Comparison of ENCODE assay signal across 15 cellular contexts in the genomic region with DNA sequence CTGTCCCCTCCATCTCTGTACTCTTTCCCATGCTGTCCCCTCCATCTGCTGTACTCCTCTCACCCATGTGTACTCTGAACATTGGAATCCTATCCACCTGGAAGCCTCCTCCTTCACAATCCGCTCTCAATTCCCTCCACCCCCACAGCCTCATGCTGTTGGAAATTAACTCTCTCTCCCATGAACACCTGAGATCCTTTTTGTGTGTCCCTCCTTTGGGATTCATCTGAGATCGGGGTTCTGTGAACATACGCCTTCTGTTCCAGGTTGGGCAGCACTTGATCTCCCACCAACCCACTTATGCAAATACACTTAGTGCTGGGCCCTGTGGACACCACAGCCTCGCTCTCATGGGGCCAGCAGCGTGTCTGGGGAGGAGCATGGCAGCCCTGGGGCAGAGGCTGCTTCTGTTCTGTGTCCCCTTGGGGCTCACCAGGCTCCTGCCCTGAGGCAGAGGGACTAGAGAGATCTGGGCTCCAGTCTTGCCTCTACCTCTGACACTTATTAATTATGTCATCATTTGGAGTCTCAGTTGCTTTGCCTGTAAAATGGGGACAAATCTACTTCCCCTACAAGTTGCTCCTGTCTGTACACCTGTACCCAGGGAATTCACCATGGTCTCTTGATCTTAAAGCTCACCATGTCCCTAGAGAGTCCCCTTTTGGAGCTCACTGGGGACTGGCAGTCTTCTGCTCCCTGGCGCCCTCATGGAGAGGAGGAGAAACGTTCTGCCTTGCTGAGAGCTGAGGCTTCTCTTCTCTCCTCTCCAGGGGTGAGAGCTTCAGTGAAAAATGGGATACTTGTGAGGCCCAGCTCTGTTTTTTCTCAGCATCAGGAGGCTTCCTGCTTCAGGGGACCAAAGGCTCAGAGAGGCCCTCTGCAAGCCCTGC. TPM values are rescaled to one million over a fixed set of nuclear protein-coding genes. Genes with fewer than 3 reads are reported as not detected.
DNase-seq lines count a peak whose midpoint lies in the region; ATAC-seq and TF ChIP-seq lines count a peak whose summit lies in the region.
"Had no signal": no experiment of that assay in that cellular context is flagged by ENCODE, and none has a peak within 500 bp of the region (broad histone marks: within the 10 kb centered on the region; RNA-seq: fewer than 3 reads in every experiment).

No MANE protein-coding gene starts in this region.

- H2BK15ac ChIP-seq in mesenchymal stem cell (ENCODE audit: low read depth, poor library complexity, severe bottlenecking): peak overlapping the region; percentile 87

- H3K36me3 ChIP-seq in A673 (ENCODE audit: insufficient read depth, low read length, poor library complexity, severe bottlenecking) (no peaks in the 10 kb centered on the region), HCT116 (ENCODE audit: control insufficient read depth in 1 of 2, insufficient read depth in 2 of 2, low read length in 2 of 2) (no peaks in the 10 kb centered on the region), ascending aorta (peaks cover 0 to 9% of the 10 kb centered on the region in 2 donors), mesenchymal stem cell (ENCODE audit: control insufficient read depth in 1 of 2, insufficient read depth in 2 of 2, low read depth in 1 of 2, low read length in 2 of 2) (peaks cover 0 to 36% of the 10 kb centered on the region in 2 experiments)
- H3K36me3 ChIP-seq: gastroesophageal sphincter, tibial artery had no signal

- H3K9ac ChIP-seq in HCT116 (ENCODE audit: low read length): no peak overlapping the region
- no peak overlapping the region for H3K9ac ChIP-seq in mesenchymal stem cell (ENCODE audit: low read length)

- H3K27me3 ChIP-seq in A673 (replicated peaks; ENCODE audit: insufficient read depth, low read depth, low read length, poor library complexity) (no peaks in the 10 kb centered on the region), HCT116 (ENCODE audit: insufficient read depth, low read length) (peaks cover 12% of the 10 kb centered on the region), ascending aorta (no peaks in the 10 kb centered on the region), mesenchymal stem cell (ENCODE audit: control insufficient read depth in 1 of 2, insufficient read depth in 1 of 2, low read length in 2 of 2) (peaks cover 0 to 24% of the 10 kb centered on the region in 2 experiments)
- H3K27me3 ChIP-seq: tibial artery had no signal

- WGBS in mesenchymal stem cell: 78% methylated on average over 7 of the region's 7 CpGs

- CTCF ChIA-PET in A673 (lab: Charles Lee) (no interaction called here), HCT116 (lab: Charles Lee) (no interaction called here)

- H3K23ac ChIP-seq in mesenchymal stem cell (ENCODE audit: low read length in 2 of 2): peak overlapping the region in 1 of 2 experiments; percentile 57

- H3K9me2 ChIP-seq in HCT116 (ENCODE audit: insufficient read depth): no peaks in the 10 kb centered on the region

- H2AFZ ChIP-seq in HCT116 (ENCODE audit: low read depth, low read length, poor library complexity, severe bottlenecking) (no peak overlapping the region), mesenchymal stem cell (ENCODE audit: low read depth, low read length) (no peak overlapping the region)
- H2AFZ ChIP-seq: PC-9 had no signal

- peak overlapping the region; percentile 81 to 95 for H3K18ac ChIP-seq in mesenchymal stem cell (ENCODE audit: low read depth in 1 of 2, low read length in 2 of 2)

- TF ChIP-seq CTCF in A673 (conservative IDR thresholded peaks at IDR 0.05; ENCODE audit: low read depth, low read length): peak; percentile 24; the same call in 1 of the 2 replicates
- peak in 1 of 3 experiments; percentile 1; a peak in 1 of 6 replicates for TF ChIP-seq CTCF in HCT116 (IDR thresholded peaks at IDR 0.05 in 2 of 3, conservative IDR thresholded peaks at IDR 0.05 in 1 of 3; ENCODE audit: borderline replicate concordance in 1 of 3, insufficient read depth in 1 of 3, low read depth in 2 of 3, low read length in 2 of 3)
- TF ChIP-seq CTCF in ascending aorta (IDR thresholded peaks at IDR 0.05): no peak
- no peak for TF ChIP-seq CTCF in omental fat pad (IDR thresholded peaks at IDR 0.05)

- H2BK5ac ChIP-seq in mesenchymal stem cell (ENCODE audit: low read depth, low read length, poor library complexity, severe bottlenecking): no peak overlapping the region

- H4K91ac ChIP-seq in mesenchymal stem cell (ENCODE audit: low read length): peak overlapping the region; percentile 98

- ATAC-seq in HCT116 (peak; percentile 81), omental fat pad (ENCODE audit: low FRiP score) (no peak), GM18868 (IDR thresholded peaks at IDR 0.05; ENCODE audit: unreplicated experiment) (no peak), HG02938 (IDR thresholded peaks at IDR 0.05; ENCODE audit: unreplicated experiment) (no peak)
- ATAC-seq: gastroesophageal sphincter had no signal

- peak; percentile 33 for DNase-seq in A673 (ENCODE audit: low spot score)
- DNase-seq in HCT116 (ENCODE audit: low read depth, low spot score): no peak
- DNase-seq in ascending aorta (ENCODE audit: low spot score in 2 of 2): peak in 1 of 2 donors; percentile 40
- no peak for DNase-seq in mesenchymal stem cell
- no peak for DNase-seq in NCI-H187 treated with DMSO at 0.1 percent for 48 hours (lab: John Stamatoyannopoulos, UW)
- no peak for DNase-seq in omental fat pad (ENCODE audit: low spot score)
- DNase-seq: activated CD4-positive, alpha-beta T cell treated with anti-CD3 and anti-CD28 coated beads, Interleukin-2, amount 50 U/mL, for 1 hour; activated gamma-delta T cell treated with Interleukin-2 at 50 U/mL for 16 hours; NCI-H446; PC-9 had no signal

- H2BK120ac ChIP-seq in mesenchymal stem cell (ENCODE audit: low read depth, low read length): peak overlapping the region; percentile 83

- H3K27ac ChIP-seq in A673 (ENCODE audit: low read depth, low read length, poor library complexity, severe bottlenecking) (no peak overlapping the region), HCT116 (ENCODE audit: low read depth, low read length) (no peak overlapping the region), ascending aorta (peak overlapping the region; percentile 24 to 39), mesenchymal stem cell (ENCODE audit: low read length, poor library complexity, severe bottlenecking) (peak overlapping the region; percentile 58)
- H3K27ac ChIP-seq: gastroesophageal sphincter, PC-9 had no signal

- intact Hi-C loops in A673 (cut with micrococcal nuclease; ENCODE audit: unreplicated experiment): no loop called here
- intact Hi-C loops in HCT116 (cut with micrococcal nuclease): no loop called here
- intact Hi-C loops in ascending aorta (cut with DNase I): no loop called here

- peak overlapping the region; percentile 91 to 99 for H2BK12ac ChIP-seq in mesenchymal stem cell (ENCODE audit: low read length in 2 of 2)

- TF ChIP-seq POLR2A in HCT116 (IDR thresholded peaks at IDR 0.05; ENCODE audit: borderline replicate concordance, extremely low read depth, insufficient read depth, insufficient read length): no peak

- H3K9me3 ChIP-seq in A673 (ENCODE audit: low read depth, low read length, poor library complexity, severe bottlenecking) (no peaks in the 10 kb centered on the region), HCT116 (ENCODE audit: control insufficient read depth in 1 of 2, insufficient read depth in 1 of 2, low read depth in 1 of 2, low read length in 2 of 2) (no peaks in the 10 kb centered on the region), ascending aorta (no peaks in the 10 kb centered on the region), mesenchymal stem cell (ENCODE audit: control insufficient read depth, low read length) (peaks cover 7% of the 10 kb centered on the region)

- H4K20me1 ChIP-seq in HCT116 (ENCODE audit: insufficient read depth): no peaks in the 10 kb centered on the region

- peaks cover 26% of the 10 kb centered on the region for H3K79me1 ChIP-seq in mesenchymal stem cell (replicated peaks; ENCODE audit: low read length, poor library complexity, severe bottlenecking)

- no peaks in the 10 kb centered on the region for H3K79me2 ChIP-seq in HCT116 (ENCODE audit: insufficient read depth, low read length)

- H3K4me2 ChIP-seq in HCT116 (ENCODE audit: low read length) (no peak overlapping the region), mesenchymal stem cell (ENCODE audit: low read length, poor library complexity, severe bottlenecking) (no peak overlapping the region)

- peak overlapping the region in 1 of 2 experiments; percentile 84 for H3K14ac ChIP-seq in mesenchymal stem cell (ENCODE audit: low read length in 2 of 2)

- POLR2A ChIA-PET in A673 (lab: Charles Lee; ENCODE audit: low non-redundant PET): no interaction called here
- POLR2A ChIA-PET in HCT116 (lab: Charles Lee): no interaction called here

- H3K4ac ChIP-seq in mesenchymal stem cell (ENCODE audit: low read depth in 1 of 2, low read length in 2 of 2): peak overlapping the region; percentile 83 to 91

- peak overlapping the region; percentile 86 for H4K8ac ChIP-seq in mesenchymal stem cell (ENCODE audit: low read length)

- TF ChIP-seq RAD21 in HCT116 (IDR thresholded peaks at IDR 0.05; ENCODE audit: low read depth): no peak

- BruUV-seq in A673 (replicated peaks; lab: Mats Ljungman, UMichigan) (no TSS peak), HCT116 (replicated peaks; lab: Mats Ljungman, UMichigan) (no TSS peak)

- H3K4me1 ChIP-seq in A673 (ENCODE audit: insufficient read depth, low read length, poor library complexity, severe bottlenecking): peaks cover 14% of the 10 kb centered on the region
- peaks cover 0 to 3% of the 10 kb centered on the region in 2 experiments; a peak in 1 of 4 replicates for H3K4me1 ChIP-seq in HCT116 (ENCODE audit: control insufficient read depth in 1 of 2, insufficient read depth in 2 of 2, low read length in 2 of 2)
- peaks cover 2 to 23% of the 10 kb centered on the region in 2 donors for H3K4me1 ChIP-seq in ascending aorta
- H3K4me1 ChIP-seq in mesenchymal stem cell (ENCODE audit: control insufficient read depth, insufficient read depth, low read depth, low read length): peaks cover 26% of the 10 kb centered on the region
- H3K4me1 ChIP-seq: gastroesophageal sphincter had no signal

- RAD21 ChIA-PET in HCT116 (lab: Charles Lee; ENCODE audit: low non-redundant PET in 1 of 2, low total read pairs in 2 of 2, uncharacterized antibody in 2 of 2, unreplicated experiment in 2 of 2): interaction anchor here in 1 of 2 experiments (1.3 kb wide), 1 partner anchor 82 kb away, joined by 3 read pairs; no protein-coding TSS in a partner anchor

- H3K4me3 ChIP-seq in A673 (ENCODE audit: low read depth, low read length, poor library complexity, severe bottlenecking) (no peak overlapping the region), HCT116 (replicated peaks in 1 of 2; ENCODE audit: low read depth in 1 of 2, low read length in 2 of 2) (no peak overlapping the region), ascending aorta (no peak overlapping the region), mesenchymal stem cell (ENCODE audit: insufficient read depth in 1 of 2, low read depth in 1 of 2, low read length in 2 of 2) (no peak overlapping the region)
- H3K4me3 ChIP-seq: gastroesophageal sphincter, PC-9, tibial artery had no signal

- peak overlapping the region; percentile 58 for H2AK5ac ChIP-seq in mesenchymal stem cell (ENCODE audit: low read length, severe bottlenecking)

RNA-seq across cellular contexts. Expression of a gene that starts 42.7 kb away (rescaled TPM):
- total RNA-seq in A673 (2021) (0.17 and 0.45 TPM in 2 replicates), HCT116 (2021; ENCODE audit: unreplicated experiment) (not detected), ascending aorta (136 TPM), omental fat pad (10 to 100 TPM in 1 of 4 donors, 1 to 10 TPM in 2, under 1 TPM in 1; 0.48 to 10.6 (median 2.6) TPM)
- 0.01 and 0.03 TPM in 2 replicates for polyA plus RNA-seq in HCT116 (2012)
- 146 TPM for polyA plus RNA-seq in mesenchymal stem cell (2013, experiment 1 of 2)
- polyA plus RNA-seq in mesenchymal stem cell (2013, experiment 2 of 2): 150 TPM
- polyA plus RNA-seq: keratinocyte had no signal

Comparison
In these comparisons a context has a peak if more than half of its experiments do, and no peak if none do; other contexts are left out.
1. H3K27ac ChIP-seq: peak in ascending aorta (2 of 2) and mesenchymal stem cell (single experiment); none in A673 (single experiment) and HCT116 (single experiment).
2. RNA of a gene that starts 42.7 kb away (total RNA-seq): 136 TPM in ascending aorta (single experiment); 0.48 to 10.6 TPM in omental fat pad, 0.17 to 0.45 TPM in A673 and not detected in HCT116 (single experiment); every median in the first group is over 10 times any median in the second.